In the genomic region with DNA sequence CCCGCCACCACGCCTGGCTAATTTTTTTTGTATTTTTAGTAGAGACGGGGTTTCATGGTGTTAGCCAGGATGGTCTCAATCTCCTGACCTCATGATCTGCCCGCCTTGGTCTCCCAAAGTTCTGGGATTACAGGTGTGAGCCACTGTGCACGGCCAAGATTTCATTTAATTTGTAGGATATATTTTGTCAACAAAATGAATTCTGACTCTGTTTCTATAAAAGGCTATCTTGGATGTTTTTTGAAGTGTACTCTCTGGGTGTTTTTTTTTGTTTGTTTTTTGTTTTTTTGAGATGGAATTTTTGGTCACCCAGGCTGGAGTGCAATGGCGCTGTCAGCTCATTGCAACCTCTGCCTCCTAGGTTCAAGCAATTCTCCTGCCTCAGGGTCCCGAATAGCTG, we compare ENCODE assay signal across 1 cellular context.
TF ChIP-seq lines count a peak whose summit lies in the region.

No MANE protein-coding gene starts in this region.

TF ChIP-seq in K562, 482 proteins besides CTCF, POLR2A, EP300 and RAD21:
- TF ChIP-seq, protein P1, sequence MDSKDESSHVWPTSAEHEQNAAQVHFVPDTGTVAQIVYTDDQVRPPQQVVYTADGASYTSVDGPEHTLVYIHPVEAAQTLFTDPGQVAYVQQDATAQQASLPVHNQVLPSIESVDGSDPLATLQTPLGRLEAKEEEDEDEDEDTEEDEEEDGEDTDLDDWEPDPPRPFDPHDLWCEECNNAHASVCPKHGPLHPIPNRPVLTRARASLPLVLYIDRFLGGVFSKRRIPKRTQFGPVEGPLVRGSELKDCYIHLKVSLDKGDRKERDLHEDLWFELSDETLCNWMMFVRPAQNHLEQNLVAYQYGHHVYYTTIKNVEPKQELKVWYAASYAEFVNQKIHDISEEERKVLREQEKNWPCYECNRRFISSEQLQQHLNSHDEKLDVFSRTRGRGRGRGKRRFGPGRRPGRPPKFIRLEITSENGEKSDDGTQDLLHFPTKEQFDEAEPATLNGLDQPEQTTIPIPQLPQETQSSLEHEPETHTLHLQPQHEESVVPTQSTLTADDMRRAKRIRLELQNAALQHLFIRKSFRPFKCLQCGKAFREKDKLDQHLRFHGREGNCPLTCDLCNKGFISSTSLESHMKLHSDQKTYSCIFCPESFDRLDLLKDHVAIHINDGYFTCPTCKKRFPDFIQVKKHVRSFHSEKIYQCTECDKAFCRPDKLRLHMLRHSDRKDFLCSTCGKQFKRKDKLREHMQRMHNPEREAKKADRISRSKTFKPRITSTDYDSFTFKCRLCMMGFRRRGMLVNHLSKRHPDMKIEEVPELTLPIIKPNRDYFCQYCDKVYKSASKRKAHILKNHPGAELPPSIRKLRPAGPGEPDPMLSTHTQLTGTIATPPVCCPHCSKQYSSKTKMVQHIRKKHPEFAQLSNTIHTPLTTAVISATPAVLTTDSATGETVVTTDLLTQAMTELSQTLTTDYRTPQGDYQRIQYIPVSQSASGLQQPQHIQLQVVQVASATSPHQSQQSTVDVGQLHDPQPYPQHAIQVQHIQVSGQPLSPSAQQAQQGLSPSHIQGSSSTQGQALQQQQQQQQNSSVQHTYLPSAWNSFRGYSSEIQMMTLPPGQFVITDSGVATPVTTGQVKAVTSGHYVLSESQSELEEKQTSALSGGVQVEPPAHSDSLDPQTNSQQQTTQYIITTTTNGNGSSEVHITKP (IDR thresholded peaks at IDR 0.05; ENCODE audit: partially characterized antibody): peak; percentile 54
- TF ChIP-seq CEBPB (tag; IDR thresholded peaks at IDR 0.05) (0 out of 2 replicates have a peak, but pooled peaks have one; percentile 13), BCOR (IDR thresholded peaks at IDR 0.05) (0 out of 2 replicates have a peak, but pooled peaks have one; percentile 12), RBFOX2 (IDR thresholded peaks at IDR 0.05; ENCODE audit: low read depth, low read length) (peak; percentile 27)
- TF ChIP-seq, protein P2, sequence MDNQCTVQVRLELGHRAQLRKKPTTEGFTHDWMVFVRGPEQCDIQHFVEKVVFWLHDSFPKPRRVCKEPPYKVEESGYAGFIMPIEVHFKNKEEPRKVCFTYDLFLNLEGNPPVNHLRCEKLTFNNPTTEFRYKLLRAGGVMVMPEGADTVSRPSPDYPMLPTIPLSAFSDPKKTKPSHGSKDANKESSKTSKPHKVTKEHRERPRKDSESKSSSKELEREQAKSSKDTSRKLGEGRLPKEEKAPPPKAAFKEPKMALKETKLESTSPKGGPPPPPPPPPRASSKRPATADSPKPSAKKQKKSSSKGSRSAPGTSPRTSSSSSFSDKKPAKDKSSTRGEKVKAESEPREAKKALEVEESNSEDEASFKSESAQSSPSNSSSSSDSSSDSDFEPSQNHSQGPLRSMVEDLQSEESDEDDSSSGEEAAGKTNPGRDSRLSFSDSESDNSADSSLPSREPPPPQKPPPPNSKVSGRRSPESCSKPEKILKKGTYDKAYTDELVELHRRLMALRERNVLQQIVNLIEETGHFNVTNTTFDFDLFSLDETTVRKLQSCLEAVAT (IDR thresholded peaks at IDR 0.05): peak in 1 of 2 experiments; percentile 86
TF ChIP-seq in K562: peak in this region for 5; not testable (repeated sequence) for 477.
